Comparison of ENCODE assay signal across 25 cellular contexts in genomic region chr14:54781080-54781479, GRCh38.
"Had no signal": no experiment of that assay in that cellular context is flagged by ENCODE, and none has a peak within 500 bp of the region (broad histone marks: within the 10 kb centered on the region; RNA-seq: fewer than 3 reads in every experiment).

No MANE protein-coding gene starts in this region.

- H3K4me3 Mint-ChIP-seq: activated CD4-positive, alpha-beta memory T cell treated with anti-CD3 and anti-CD28 coated beads, Interleukin-2, amount 10 ng/mL, durations not matched to agents 7 days and 5 days; activated CD4-positive, alpha-beta T cell treated with anti-CD3 and anti-CD28 coated beads, Interleukin-2, amount 10 ng/mL, durations not matched to agents 7 days and 5 days; activated naive CD4-positive, alpha-beta T cell treated with anti-CD3 and anti-CD28 coated beads for 36 hours; activated naive CD8-positive, alpha-beta T cell treated with anti-CD3 and anti-CD28 coated beads, Interleukin-2, amount 10 ng/mL, durations not matched to agents 7 days and 5 days; activated T-cell treated with anti-CD3 and anti-CD28 coated beads, Interleukin-2, amount 50 U/mL, for 4 hours; activated T-helper 17 cell treated with anti-CD3 and anti-CD28 coated beads, Interleukin-2, amount 50 U/mL, for 72 hours; central memory CD8-positive, alpha-beta T cell had no signal

- H3K27me3 Mint-ChIP-seq: activated naive CD8-positive, alpha-beta T cell treated with anti-CD3 and anti-CD28 coated beads, Interleukin-2, amount 10 ng/mL, durations not matched to agents 7 days and 5 days had no signal

- H3K36me3 ChIP-seq: breast epithelium had no signal

- H3K4me1 ChIP-seq: breast epithelium had no signal

- DNase-seq: activated CD4-positive, alpha-beta memory T cell treated with anti-CD3 and anti-CD28 coated beads, Interleukin-2, amount 10 ng/mL, durations not matched to agents 7 days and 5 days; activated CD4-positive, alpha-beta T cell treated with anti-CD3 and anti-CD28 coated beads for 4 hours; activated CD4-positive, alpha-beta T cell treated with anti-CD3 and anti-CD28 coated beads, Interleukin-2, amount 10 ng/mL, durations not matched to agents 7 days and 5 days; activated CD4-positive, alpha-beta T cell treated with anti-CD3 and anti-CD28 coated beads, Interleukin-2, amount 50 U/mL, for 4 hours; activated CD4-positive, CD25-positive, alpha-beta regulatory T cell; activated CD4-positive, CD25-positive, alpha-beta regulatory T cell treated with anti-CD3 and anti-CD28 coated beads, Interleukin-2, amount 50 U/mL, for 72 hours; activated CD8-positive, alpha-beta memory T cell treated with anti-CD3 and anti-CD28 coated beads, Interleukin-2, amount 50 U/mL, for 48 hours; activated effector memory CD4-positive, alpha-beta T cell treated with Interleukin-2 at 50 U/mL for 16 hours; activated gamma-delta T cell treated with Interleukin-2 at 50 U/mL for 16 hours; activated naive CD4-positive, alpha-beta T cell treated with anti-CD3 and anti-CD28 coated beads for 36 hours; activated naive CD8-positive, alpha-beta T cell treated with anti-CD3 and anti-CD28 coated beads, Interleukin-2, amount 10 ng/mL, durations not matched to agents 7 days and 5 days; activated T-cell treated with anti-CD3 and anti-CD28 coated beads for 4 hours; activated T-cell treated with anti-CD3 and anti-CD28 coated beads, Interleukin-2, amount 50 U/mL, for 4 hours; effector CD8-positive, alpha-beta T cell; esophagus squamous epithelium; foreskin melanocyte; T-helper 2 cell had no signal

- H3K9me3 Mint-ChIP-seq: activated CD4-positive, alpha-beta memory T cell treated with anti-CD3 and anti-CD28 coated beads, Interleukin-2, amount 10 ng/mL, durations not matched to agents 7 days and 5 days; activated CD4-positive, alpha-beta T cell treated with anti-CD3 and anti-CD28 coated beads, Interleukin-2, amount 10 ng/mL, durations not matched to agents 7 days and 5 days; activated naive CD4-positive, alpha-beta T cell treated with anti-CD3 and anti-CD28 coated beads for 36 hours; activated naive CD4-positive, alpha-beta T cell treated with anti-CD3 and anti-CD28 coated beads, Interleukin-2, amount 50 U/mL, for 72 hours; activated naive CD8-positive, alpha-beta T cell treated with anti-CD3 and anti-CD28 coated beads, Interleukin-2, amount 10 ng/mL, durations not matched to agents 7 days and 5 days; activated T-cell treated with anti-CD3 and anti-CD28 coated beads, Interleukin-2, amount 50 U/mL, for 4 hours; activated T-helper 17 cell treated with anti-CD3 and anti-CD28 coated beads, Interleukin-2, amount 50 U/mL, for 72 hours; central memory CD8-positive, alpha-beta T cell had no signal

- H3K9me3 ChIP-seq: ascending aorta, breast epithelium, esophagus squamous epithelium, gastroesophageal sphincter had no signal

- H3K4me3 ChIP-seq: ascending aorta, breast epithelium, cardiac muscle cell, esophagus squamous epithelium, gastroesophageal sphincter had no signal

- H3K27ac ChIP-seq: ascending aorta, breast epithelium, cardiac muscle cell, epithelial cell of prostate, esophagus squamous epithelium, gastroesophageal sphincter had no signal

- H3K27ac Mint-ChIP-seq: activated CD4-positive, alpha-beta memory T cell treated with anti-CD3 and anti-CD28 coated beads, Interleukin-2, amount 10 ng/mL, durations not matched to agents 7 days and 5 days; activated CD4-positive, alpha-beta T cell treated with anti-CD3 and anti-CD28 coated beads, Interleukin-2, amount 10 ng/mL, durations not matched to agents 7 days and 5 days; activated naive CD4-positive, alpha-beta T cell treated with anti-CD3 and anti-CD28 coated beads for 36 hours; activated naive CD8-positive, alpha-beta T cell treated with anti-CD3 and anti-CD28 coated beads, Interleukin-2, amount 10 ng/mL, durations not matched to agents 7 days and 5 days; activated T-helper 17 cell treated with anti-CD3 and anti-CD28 coated beads, Interleukin-2, amount 50 U/mL, for 72 hours had no signal

- H3K27me3 ChIP-seq: ascending aorta, breast epithelium, cardiac muscle cell, gastroesophageal sphincter had no signal

- ATAC-seq: activated naive CD4-positive, alpha-beta T cell treated with anti-CD3 and anti-CD28 coated beads, Interleukin-2, amount 50 U/mL, for 72 hours; activated T-cell treated with anti-CD3 and anti-CD28 coated beads, Interleukin-2, amount 50 U/mL, for 4 hours; activated T-helper 17 cell treated with anti-CD3 and anti-CD28 coated beads, Interleukin-2, amount 50 U/mL, for 72 hours; gastroesophageal sphincter had no signal
